In genomic region chr7:128529191-128529590, GRCh38 we compare ENCODE assay signal across 6 cellular contexts. TPM values are rescaled to one million over a fixed set of nuclear protein-coding genes. Genes with fewer than 3 reads are reported as not detected.
DNase-seq lines count a peak whose midpoint lies in the region; ATAC-seq and TF ChIP-seq lines count a peak whose summit lies in the region.
"Not testable (repeated sequence)": the region's sequence is repeated elsewhere in the genome, so short reads cannot be mapped to it uniquely, and the experiment has no call there.

No MANE protein-coding gene starts in this region.

- ATAC-seq in T-helper 17 cell: not testable (repeated sequence)

- CTCF ChIA-PET in CD8-positive, alpha-beta memory T cell (lab: Charles Lee): not testable (repeated sequence)
- CTCF ChIA-PET in MCF 10A (lab: Yijun Ruan, JAX): interaction anchor here (0.8 kb wide), 1 partner anchor 55 kb away, joined by 4 read pairs; no protein-coding TSS in a partner anchor

- not testable (repeated sequence) for H3K9me2 ChIP-seq in OCI-LY1 (ENCODE audit: low read depth, low read length)

- POLR2A ChIA-PET in CD8-positive, alpha-beta memory T cell (lab: Charles Lee); MCF 10A (lab: Yijun Ruan, JAX): not testable (repeated sequence)

- H3K9ac ChIP-seq in OCI-LY1 (ENCODE audit: low read length): not testable (repeated sequence)

- H3K4me1 ChIP-seq in CD8-positive, alpha-beta memory T cell (ENCODE audit: insufficient read depth, low read length): peaks cover 16% of the 10 kb centered on the region
- H3K4me1 ChIP-seq in OCI-LY1 (ENCODE audit: insufficient read depth, low read length, severe bottlenecking): peaks cover 52% of the 10 kb centered on the region
- H3K4me1 ChIP-seq in spleen: peaks cover 13 to 43% (median 22%) of the 10 kb centered on the region in 6 donors

- H3K79me2 ChIP-seq in OCI-LY1 (ENCODE audit: insufficient read depth, low read length): peaks cover 21% of the 10 kb centered on the region

- not testable (repeated sequence) for H3K4me2 ChIP-seq in OCI-LY1 (ENCODE audit: low read length)

- WGBS in spleen, 5 donors: 93 to 95% (median 94%) methylated on average over 15 to 16 of the region's 16 CpGs

- H3K36me3 Mint-ChIP-seq in CD8-positive, alpha-beta memory T cell: peaks cover 0 to 16% (median 2%) of the 10 kb centered on the region in 3 donors
- not testable (repeated sequence) for H3K36me3 Mint-ChIP-seq in T-helper 17 cell (ENCODE audit: low read depth)
- peaks cover 16% of the 10 kb centered on the region for H3K36me3 Mint-ChIP-seq in MCF 10A (ENCODE audit: insufficient read depth, unreplicated experiment)

- DNase-seq in CD8-positive, alpha-beta memory T cell; T-helper 17 cell; MCF 10A (ENCODE audit: unreplicated experiment): not testable (repeated sequence)
- DNase-seq in left kidney (ENCODE audit: low read depth, low spot score) (peak; percentile 4), spleen (peak; percentile 62)

- not testable (repeated sequence) for H3K27me3 Mint-ChIP-seq in CD8-positive, alpha-beta memory T cell; T-helper 17 cell; MCF 10A (ENCODE audit: insufficient read depth, unreplicated experiment)

- not testable (repeated sequence) for BruUV-seq in MCF 10A (replicated peaks; lab: Mats Ljungman, UMichigan)

- peak overlapping the region in 5 of 7 donors; percentile 14 to 37 (median 28) for H3K4me3 Mint-ChIP-seq in CD8-positive, alpha-beta memory T cell
- peak overlapping the region; percentile 62 for H3K4me3 Mint-ChIP-seq in T-helper 17 cell
- H3K4me3 Mint-ChIP-seq in MCF 10A (ENCODE audit: unreplicated experiment): not testable (repeated sequence)

- not testable (repeated sequence) for TF ChIP-seq CTCF in OCI-LY1 (IDR thresholded peaks at IDR 0.05; ENCODE audit: low read length); MCF 10A (IDR thresholded peaks at IDR 0.05; ENCODE audit: unreplicated experiment); spleen (IDR thresholded peaks at IDR 0.05 in 8 of 11, conservative IDR thresholded peaks at IDR 0.05 in 3 of 11)

- H4K20me1 ChIP-seq in OCI-LY1 (ENCODE audit: insufficient read depth, low read length): not testable (repeated sequence)

- H3K27ac Mint-ChIP-seq in CD8-positive, alpha-beta memory T cell: peak overlapping the region in 1 of 8 donors; percentile 84
- H3K27ac Mint-ChIP-seq in T-helper 17 cell: peak overlapping the region; percentile 80
- H3K27ac Mint-ChIP-seq in MCF 10A (ENCODE audit: low read depth, unreplicated experiment): peak overlapping the region; percentile 49

- peaks cover 30 to 33% (median 30%) of the 10 kb centered on the region in 3 donors for H3K4me1 Mint-ChIP-seq in CD8-positive, alpha-beta memory T cell
- H3K4me1 Mint-ChIP-seq in T-helper 17 cell: peaks cover 17% of the 10 kb centered on the region
- H3K4me1 Mint-ChIP-seq in MCF 10A (ENCODE audit: insufficient read depth, unreplicated experiment): not testable (repeated sequence)

- not testable (repeated sequence) for H3K36me3 ChIP-seq in CD8-positive, alpha-beta memory T cell (ENCODE audit: insufficient read depth, low read length); OCI-LY1 (ENCODE audit: insufficient read depth, low read length); spleen

- H3K27me3 ChIP-seq in CD8-positive, alpha-beta memory T cell (ENCODE audit: insufficient read depth, low read length, poor library complexity, severe bottlenecking); OCI-LY1 (ENCODE audit: insufficient read depth, low read length); spleen (replicated peaks in 1 of 7): not testable (repeated sequence)

- intact Hi-C loops in MCF 10A (cut with micrococcal nuclease); spleen (cut with DNase I; ENCODE audit: low total_unique reads): not testable (repeated sequence)

- not testable (repeated sequence) for H3K9me3 ChIP-seq in CD8-positive, alpha-beta memory T cell (ENCODE audit: low read length); OCI-LY1 (ENCODE audit: low read length); T-helper 17 cell (ENCODE audit: control insufficient read depth, low read length, poor library complexity, severe bottlenecking); spleen

- not testable (repeated sequence) for H2AFZ ChIP-seq in OCI-LY1 (ENCODE audit: low read length)

- H3K9me3 Mint-ChIP-seq in CD8-positive, alpha-beta memory T cell; MCF 10A (ENCODE audit: unreplicated experiment): not testable (repeated sequence)

- TF ChIP-seq POLR2A in spleen (IDR thresholded peaks at IDR 0.05): not testable (repeated sequence)

- H3K4me3 ChIP-seq in CD8-positive, alpha-beta memory T cell (ENCODE audit: low read length); OCI-LY1 (ENCODE audit: low read depth, low read length, poor library complexity, severe bottlenecking); spleen: not testable (repeated sequence)

- H3K27ac ChIP-seq in CD8-positive, alpha-beta memory T cell (ENCODE audit: low read depth, low read length); spleen: not testable (repeated sequence)
- peak overlapping the region; percentile 90 for H3K27ac ChIP-seq in OCI-LY1 (ENCODE audit: low read depth, low read length, poor library complexity, severe bottlenecking)

- not testable (repeated sequence) for H3F3A ChIP-seq in OCI-LY1 (ENCODE audit: insufficient read depth, low read length)

RNA-seq across cellular contexts. Expression of gene METTL2B, which starts 52.6 kb away (rescaled TPM):
- 10 to 100 TPM; 58.6 to 59.5 TPM for total RNA-seq in CD8-positive, alpha-beta memory T cell
- polyA plus RNA-seq in CD8-positive, alpha-beta memory T cell: 38.3 TPM
- total RNA-seq in T-helper 17 cell (10 to 100 TPM; 15.8 to 19.9 TPM), MCF 10A (2022) (34.6 and 49.7 TPM in 2 replicates), spleen (10 to 100 TPM; 17.7 to 32.8 (median 22.4) TPM)
- 10 to 100 TPM in 1 of 3 donors, 1 to 10 TPM in 2; 6.7 to 12.3 (median 7.2) TPM for polyA plus RNA-seq in spleen
